2 cellular contexts compared by ENCODE assay signal in the genomic region with DNA sequence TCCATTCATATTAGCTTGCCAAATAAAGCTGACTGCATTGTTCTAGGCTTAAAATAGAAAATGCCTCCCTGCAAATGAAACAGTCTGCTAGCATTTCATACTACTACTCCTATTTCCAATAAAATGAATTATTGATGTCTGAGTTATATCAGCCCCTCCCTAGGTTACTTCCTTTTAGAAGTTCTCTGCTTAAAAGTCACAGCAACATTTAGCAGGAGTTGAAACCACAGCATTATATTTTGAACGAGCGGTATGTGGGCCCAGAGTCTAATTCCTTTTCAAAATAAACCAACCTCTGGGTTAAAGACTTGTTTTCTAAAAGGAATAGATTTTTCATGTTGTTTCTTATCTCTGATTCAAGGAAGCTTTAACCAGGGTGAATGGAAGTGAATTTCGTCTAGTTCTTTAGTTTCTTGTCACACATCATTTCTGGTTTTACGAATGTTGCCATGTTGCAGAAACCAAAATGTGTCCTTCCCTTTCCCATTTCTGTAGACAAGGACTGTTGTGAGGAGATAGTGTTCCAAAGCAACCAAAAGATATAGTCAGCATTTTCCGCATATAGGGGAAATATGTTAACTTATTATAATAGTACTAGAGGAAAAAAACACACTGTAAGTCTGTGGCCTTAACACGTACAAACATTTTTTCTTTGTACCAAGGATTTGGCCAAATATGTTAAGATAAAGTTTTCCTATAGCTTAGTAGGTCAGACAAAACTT.
A peak's percentile ranks its signal among the peaks of the same experiment; 100 is the strongest.
TF ChIP-seq lines count a peak whose summit lies in the region.

No MANE protein-coding gene starts in this region.

TF ChIP-seq in K562, 482 proteins besides CTCF, POLR2A, EP300 and RAD21:
- TF ChIP-seq ZNF316 (IDR thresholded peaks at IDR 0.05) (peak; percentile 23; the same call in 1 of the 2 replicates), MYC (IDR thresholded peaks at IDR 0.05; ENCODE audit: low read depth, low read length) (no peak), MYC (CRISPR knock-in tag; IDR thresholded peaks at IDR 0.05; ENCODE audit: borderline replicate concordance, low read depth) (no peak), TAL1 (IDR thresholded peaks at IDR 0.05) (no peak)

TF ChIP-seq in GM23338, 12 proteins besides CTCF, POLR2A, EP300 and RAD21:
- TF ChIP-seq ZNF331 (CRISPR knock-in tag; IDR thresholded peaks at IDR 0.05; ENCODE audit: low read depth): no peak
- no peak for TF ChIP-seq ZNF462 (CRISPR knock-in tag; IDR thresholded peaks at IDR 0.05)
- TF ChIP-seq JUNB (IDR thresholded peaks at IDR 0.05; ENCODE audit: unreplicated experiment): no peak
- TF ChIP-seq, protein P1, sequence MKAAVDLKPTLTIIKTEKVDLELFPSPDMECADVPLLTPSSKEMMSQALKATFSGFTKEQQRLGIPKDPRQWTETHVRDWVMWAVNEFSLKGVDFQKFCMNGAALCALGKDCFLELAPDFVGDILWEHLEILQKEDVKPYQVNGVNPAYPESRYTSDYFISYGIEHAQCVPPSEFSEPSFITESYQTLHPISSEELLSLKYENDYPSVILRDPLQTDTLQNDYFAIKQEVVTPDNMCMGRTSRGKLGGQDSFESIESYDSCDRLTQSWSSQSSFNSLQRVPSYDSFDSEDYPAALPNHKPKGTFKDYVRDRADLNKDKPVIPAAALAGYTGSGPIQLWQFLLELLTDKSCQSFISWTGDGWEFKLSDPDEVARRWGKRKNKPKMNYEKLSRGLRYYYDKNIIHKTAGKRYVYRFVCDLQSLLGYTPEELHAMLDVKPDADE (IDR thresholded peaks at IDR 0.05): no peak
- TF ChIP-seq, protein P2, sequence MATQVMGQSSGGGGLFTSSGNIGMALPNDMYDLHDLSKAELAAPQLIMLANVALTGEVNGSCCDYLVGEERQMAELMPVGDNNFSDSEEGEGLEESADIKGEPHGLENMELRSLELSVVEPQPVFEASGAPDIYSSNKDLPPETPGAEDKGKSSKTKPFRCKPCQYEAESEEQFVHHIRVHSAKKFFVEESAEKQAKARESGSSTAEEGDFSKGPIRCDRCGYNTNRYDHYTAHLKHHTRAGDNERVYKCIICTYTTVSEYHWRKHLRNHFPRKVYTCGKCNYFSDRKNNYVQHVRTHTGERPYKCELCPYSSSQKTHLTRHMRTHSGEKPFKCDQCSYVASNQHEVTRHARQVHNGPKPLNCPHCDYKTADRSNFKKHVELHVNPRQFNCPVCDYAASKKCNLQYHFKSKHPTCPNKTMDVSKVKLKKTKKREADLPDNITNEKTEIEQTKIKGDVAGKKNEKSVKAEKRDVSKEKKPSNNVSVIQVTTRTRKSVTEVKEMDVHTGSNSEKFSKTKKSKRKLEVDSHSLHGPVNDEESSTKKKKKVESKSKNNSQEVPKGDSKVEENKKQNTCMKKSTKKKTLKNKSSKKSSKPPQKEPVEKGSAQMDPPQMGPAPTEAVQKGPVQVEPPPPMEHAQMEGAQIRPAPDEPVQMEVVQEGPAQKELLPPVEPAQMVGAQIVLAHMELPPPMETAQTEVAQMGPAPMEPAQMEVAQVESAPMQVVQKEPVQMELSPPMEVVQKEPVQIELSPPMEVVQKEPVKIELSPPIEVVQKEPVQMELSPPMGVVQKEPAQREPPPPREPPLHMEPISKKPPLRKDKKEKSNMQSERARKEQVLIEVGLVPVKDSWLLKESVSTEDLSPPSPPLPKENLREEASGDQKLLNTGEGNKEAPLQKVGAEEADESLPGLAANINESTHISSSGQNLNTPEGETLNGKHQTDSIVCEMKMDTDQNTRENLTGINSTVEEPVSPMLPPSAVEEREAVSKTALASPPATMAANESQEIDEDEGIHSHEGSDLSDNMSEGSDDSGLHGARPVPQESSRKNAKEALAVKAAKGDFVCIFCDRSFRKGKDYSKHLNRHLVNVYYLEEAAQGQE (IDR thresholded peaks at IDR 0.05; ENCODE audit: unreplicated experiment): no peak
- no peak for TF ChIP-seq EZH2 (IDR thresholded peaks at IDR 0.05; ENCODE audit: low read depth, unreplicated experiment)
- no peak for TF ChIP-seq EZH2phosphoT487 (IDR thresholded peaks at IDR 0.05; ENCODE audit: unreplicated experiment)
- TF ChIP-seq STAT1 (IDR thresholded peaks at IDR 0.05; ENCODE audit: unreplicated experiment): no peak
- no peak for TF ChIP-seq POLR2AphosphoS5 (IDR thresholded peaks at IDR 0.05; ENCODE audit: low read depth)
- TF ChIP-seq NANOG (IDR thresholded peaks at IDR 0.05; ENCODE audit: borderline replicate concordance): no peak
- no peak for TF ChIP-seq ZNF114 (CRISPR knock-in tag; IDR thresholded peaks at IDR 0.05)
- no peak for TF ChIP-seq CREB1 (CRISPR knock-in tag; IDR thresholded peaks at IDR 0.05; ENCODE audit: low read depth)
